Comparison of ENCODE assay signal across 24 cellular contexts in the genomic region with DNA sequence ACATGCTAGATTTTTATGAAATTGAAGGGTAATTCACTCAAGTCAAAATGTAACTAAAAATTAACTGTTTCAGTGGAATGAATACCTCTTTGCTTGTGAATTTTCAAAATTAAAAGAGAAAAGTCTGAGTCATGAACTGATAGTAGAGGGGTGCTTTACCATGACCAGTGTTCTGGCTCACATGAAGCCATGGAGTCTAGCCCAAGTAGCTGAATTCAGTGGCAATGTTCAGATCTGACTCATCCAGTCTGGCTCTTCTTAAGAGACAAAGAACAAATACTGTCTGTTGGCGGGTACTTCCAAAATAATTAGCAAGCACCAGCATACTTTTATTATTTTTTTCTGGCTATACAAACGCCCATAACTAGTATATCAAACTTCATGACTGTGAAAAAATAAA.
DNase-seq lines count a peak whose midpoint lies in the region; ATAC-seq, FAIRE-seq and TF ChIP-seq lines count a peak whose summit lies in the region.
"Had no signal": no experiment of that assay in that cellular context is flagged by ENCODE, and none has a peak within 500 bp of the region (broad histone marks: within the 10 kb centered on the region; RNA-seq: fewer than 3 reads in every experiment).

No MANE protein-coding gene starts in this region.

- peak; percentile 45 for ATAC-seq in HG03060 (IDR thresholded peaks at IDR 0.05; ENCODE audit: low read depth, unreplicated experiment)
- ATAC-seq: body of pancreas; stimulated activated naive CD8-positive, alpha-beta T cell treated with anti-CD3 and anti-CD28 coated beads, Interleukin-15, Interleukin-2, amounts not matched to agents 100 U/mL and 50 U/mL, for 24 hours; T-helper 17 cell had no signal

- TF ChIP-seq POLR2A in breast epithelium (IDR thresholded peaks at IDR 0.05): no peak

- H3K4me3 ChIP-seq in breast epithelium (no peak overlapping the region), neuronal stem cell (ENCODE audit: low read length in 2 of 2) (no peak overlapping the region)
- H3K4me3 ChIP-seq: body of pancreas had no signal

- H3K18ac ChIP-seq in neuronal stem cell (ENCODE audit: low read length): no peak overlapping the region

- H3K4me2 ChIP-seq in neuronal stem cell (ENCODE audit: insufficient read depth, low read length, poor library complexity, severe bottlenecking): no peak overlapping the region

- H3K9me3 Mint-ChIP-seq in MCF 10A (ENCODE audit: unreplicated experiment): no peaks in the 10 kb centered on the region
- H3K9me3 Mint-ChIP-seq: dendritic cell treated with granulocyte-macrophage colony-stimulating factor and Interleukin-4, amounts not matched to agents 40 ng/mL and 50 ng/mL, for 4 days had no signal

- no peak overlapping the region for H3K27ac Mint-ChIP-seq in MCF 10A (ENCODE audit: low read depth, unreplicated experiment)
- H3K27ac Mint-ChIP-seq: dendritic cell treated with granulocyte-macrophage colony-stimulating factor and Interleukin-4, amounts not matched to agents 40 ng/mL and 50 ng/mL, for 4 days; nephron; T-helper 17 cell had no signal

- TF ChIP-seq CTCF in MCF 10A (IDR thresholded peaks at IDR 0.05; ENCODE audit: unreplicated experiment) (no peak), breast epithelium (IDR thresholded peaks at IDR 0.05) (no peak)

- no CpG with 5 or more reads among the region's 2 CpGs for WGBS in neuronal stem cell (ENCODE audit: extremely low coverage in 2 of 2, insufficient read length in 2 of 2, insufficient replicate concordance in 1 of 2), 2 donors

- H2AK5ac ChIP-seq in neuronal stem cell (ENCODE audit: low read depth, low read length): no peak overlapping the region

- H3K4me3 Mint-ChIP-seq in MCF 10A (ENCODE audit: unreplicated experiment): no peak overlapping the region
- H3K4me3 Mint-ChIP-seq: dendritic cell treated with granulocyte-macrophage colony-stimulating factor and Interleukin-4, amounts not matched to agents 40 ng/mL and 50 ng/mL, for 4 days; nephron; T-helper 17 cell had no signal

- POLR2A ChIA-PET in MCF 10A (lab: Yijun Ruan, JAX): no interaction called here

- H3K4me1 ChIP-seq in breast epithelium: no peaks in the 10 kb centered on the region
- H3K4me1 ChIP-seq in neuronal stem cell (ENCODE audit: control insufficient read depth in 2 of 2, insufficient read depth in 1 of 2, low read depth in 1 of 2, low read length in 2 of 2): peaks cover 11 to 21% of the 10 kb centered on the region in 2 donors
- H3K4me1 ChIP-seq: body of pancreas had no signal

- intact Hi-C loops in MCF 10A (cut with micrococcal nuclease): no loop called here
- intact Hi-C loops in breast epithelium (cut with DNase I; ENCODE audit: low total_unique reads): no loop called here

- CTCF ChIA-PET in MCF 10A (lab: Yijun Ruan, JAX): interaction anchor here (0.6 kb wide), 1 partner anchor 10 kb away, joined by 3 read pairs; no protein-coding TSS in a partner anchor

- no peaks in the 10 kb centered on the region for H3K4me1 Mint-ChIP-seq in MCF 10A (ENCODE audit: insufficient read depth, unreplicated experiment)
- H3K4me1 Mint-ChIP-seq: T-helper 17 cell had no signal

- H3K27me3 Mint-ChIP-seq in MCF 10A (ENCODE audit: insufficient read depth, unreplicated experiment): no peaks in the 10 kb centered on the region
- H3K27me3 Mint-ChIP-seq: dendritic cell treated with granulocyte-macrophage colony-stimulating factor and Interleukin-4, amounts not matched to agents 40 ng/mL and 50 ng/mL, for 4 days; T-helper 17 cell had no signal

- no peaks in the 10 kb centered on the region for H3K36me3 Mint-ChIP-seq in MCF 10A (ENCODE audit: insufficient read depth, unreplicated experiment)

- H2BK120ac ChIP-seq in neuronal stem cell (ENCODE audit: low read depth, low read length): no peak overlapping the region

- H4K8ac ChIP-seq in neuronal stem cell (ENCODE audit: low read depth, low read length): no peak overlapping the region

- no peaks in the 10 kb centered on the region for H3K27me3 ChIP-seq in breast epithelium
- no peaks in the 10 kb centered on the region for H3K27me3 ChIP-seq in neuronal stem cell (ENCODE audit: control insufficient read depth in 3 of 3, insufficient read depth in 3 of 3, low read depth in 1 of 3, low read length in 3 of 3)
- H3K27me3 ChIP-seq: body of pancreas had no signal

- no peaks in the 10 kb centered on the region for H3K79me1 ChIP-seq in neuronal stem cell (ENCODE audit: low read depth, low read length)

- no peak overlapping the region for H3K4ac ChIP-seq in neuronal stem cell (ENCODE audit: low read length)

- H3K9me3 ChIP-seq in breast epithelium: peaks cover 0 to 2% of the 10 kb centered on the region in 2 donors
- H3K9me3 ChIP-seq in neuronal stem cell (replicated peaks in 1 of 2; ENCODE audit: control insufficient read depth in 2 of 2, insufficient read depth in 1 of 2, low read depth in 1 of 2, low read length in 2 of 2): peaks cover 0 to 2% of the 10 kb centered on the region in 2 donors
- H3K9me3 ChIP-seq: body of pancreas had no signal

- H2BK5ac ChIP-seq in neuronal stem cell (ENCODE audit: low read length): no peak overlapping the region

- no peak overlapping the region for H3K9ac ChIP-seq in neuronal stem cell (ENCODE audit: low read depth, low read length, poor library complexity)

- H3K36me3 ChIP-seq in breast epithelium (no peaks in the 10 kb centered on the region), neuronal stem cell (replicated peaks in 1 of 2; ENCODE audit: control insufficient read depth in 2 of 2, insufficient read depth in 2 of 2, low read length in 2 of 2) (no peaks in the 10 kb centered on the region)

- no peak overlapping the region for H2BK15ac ChIP-seq in neuronal stem cell (ENCODE audit: low read length)

- H2AFZ ChIP-seq in neuronal stem cell (ENCODE audit: low read length): no peak overlapping the region

- no peak overlapping the region for H3K23ac ChIP-seq in neuronal stem cell (ENCODE audit: low read depth, low read length, poor library complexity)

- no TSS peak for BruUV-seq in MCF 10A (replicated peaks; lab: Mats Ljungman, UMichigan)

- H3K27ac ChIP-seq in breast epithelium: no peak overlapping the region
- H3K27ac ChIP-seq in neuronal stem cell (replicated peaks; ENCODE audit: low read length): no peak overlapping the region
- H3K27ac ChIP-seq: 22Rv1, body of pancreas had no signal

- no peak overlapping the region for H2BK12ac ChIP-seq in neuronal stem cell (ENCODE audit: low read length)

- no peak overlapping the region for H4K91ac ChIP-seq in neuronal stem cell (ENCODE audit: low read depth, low read length, poor library complexity)

- no peak overlapping the region for H3K14ac ChIP-seq in neuronal stem cell (ENCODE audit: low read length)

- FAIRE-seq in urothelium cell line (lab: Jason Lieb, UNC): no peak
- FAIRE-seq: GM18507 had no signal

- DNase-seq in MCF 10A (ENCODE audit: unreplicated experiment) (peak; percentile 25), breast epithelium (ENCODE audit: low spot score in 2 of 2) (no peak), RPMI7951 (ENCODE audit: low read depth) (peak; percentile 22), urothelium cell line (ENCODE audit: low spot score) (peak; percentile 11), neuronal stem cell (ENCODE audit: low spot score) (no peak), glomerular visceral epithelial cell (ENCODE audit: extremely low spot score) (no peak), GM19240 (ENCODE audit: insufficient read length, low spot score) (no peak)
- DNase-seq: activated gamma-delta T cell; body of pancreas; C1 segment of cervical spinal cord; DMS 273 treated with DMSO at 0.1 percent for 48 hours; glutamatergic neuron; HCEC 1CT; mammary epithelial cell; NCI-H146; NCI-H226; Right ventricle myocardium superior; stimulated activated naive CD8-positive, alpha-beta T cell treated with anti-CD3 and anti-CD28 coated beads, Interleukin-15, Interleukin-2, amounts not matched to agents 100 U/mL and 50 U/mL, for 24 hours; T-helper 17 cell had no signal

Comparison
In these comparisons a context has a peak if more than half of its experiments do, and no peak if none do; other contexts are left out.
1. DNase-seq: peak in MCF 10A (single experiment), RPMI7951 (single experiment) and urothelium cell line (single experiment); none in breast epithelium (0 of 2), neuronal stem cell (single experiment), glomerular visceral epithelial cell (single experiment) and GM19240 (single experiment).